1 cellular context compared by ENCODE assay signal in the genomic region with DNA sequence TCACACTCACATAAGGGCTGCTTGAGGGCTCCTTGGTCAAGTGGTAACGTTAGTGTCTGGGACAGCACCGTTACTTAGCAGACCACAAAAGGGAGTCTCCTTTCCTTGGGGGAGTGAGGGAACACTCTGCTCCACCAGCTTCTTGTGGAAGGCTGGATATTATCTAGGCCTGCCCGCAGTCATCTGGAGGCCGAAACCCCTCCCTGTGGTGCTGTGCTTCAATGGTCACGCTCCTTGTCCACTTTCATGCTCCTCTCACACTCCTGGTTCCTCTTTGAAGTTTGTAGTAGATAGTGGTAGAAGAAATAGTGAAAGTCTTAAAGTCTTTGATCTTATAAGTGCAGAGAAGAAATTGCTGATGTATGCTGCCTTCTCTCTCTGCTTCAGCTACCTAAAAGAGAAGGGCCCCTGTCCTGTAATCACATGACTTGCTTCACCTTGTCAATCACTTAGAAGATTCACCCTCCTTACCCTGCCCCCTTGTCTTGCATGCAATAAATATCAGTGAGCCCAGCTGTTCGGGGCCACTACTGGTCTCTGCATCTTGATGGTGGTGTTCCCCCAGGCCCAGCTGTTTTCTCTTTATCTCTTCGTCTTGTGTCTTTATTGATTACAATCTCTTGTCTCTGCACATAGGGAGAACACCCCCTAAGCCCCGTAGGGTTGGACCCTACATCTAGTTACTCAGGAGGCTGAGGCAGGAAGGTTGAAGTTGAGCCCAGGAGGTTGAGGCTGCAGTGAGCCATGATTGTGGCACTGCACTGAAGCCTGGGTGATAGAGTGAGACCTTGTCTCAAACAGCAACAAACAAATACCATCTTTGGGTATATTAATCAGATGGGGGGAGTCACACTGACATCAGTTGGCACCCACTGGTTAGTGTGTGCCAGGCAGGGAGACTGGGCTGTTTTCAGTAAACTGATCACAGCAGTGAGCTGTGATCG.
TF ChIP-seq lines count a peak whose summit lies in the region.

No MANE protein-coding gene starts in this region.

TF ChIP-seq in K562, 482 proteins besides CTCF, POLR2A, EP300 and RAD21 (continued from another document and continues in another):
- TF ChIP-seq, protein P1, sequence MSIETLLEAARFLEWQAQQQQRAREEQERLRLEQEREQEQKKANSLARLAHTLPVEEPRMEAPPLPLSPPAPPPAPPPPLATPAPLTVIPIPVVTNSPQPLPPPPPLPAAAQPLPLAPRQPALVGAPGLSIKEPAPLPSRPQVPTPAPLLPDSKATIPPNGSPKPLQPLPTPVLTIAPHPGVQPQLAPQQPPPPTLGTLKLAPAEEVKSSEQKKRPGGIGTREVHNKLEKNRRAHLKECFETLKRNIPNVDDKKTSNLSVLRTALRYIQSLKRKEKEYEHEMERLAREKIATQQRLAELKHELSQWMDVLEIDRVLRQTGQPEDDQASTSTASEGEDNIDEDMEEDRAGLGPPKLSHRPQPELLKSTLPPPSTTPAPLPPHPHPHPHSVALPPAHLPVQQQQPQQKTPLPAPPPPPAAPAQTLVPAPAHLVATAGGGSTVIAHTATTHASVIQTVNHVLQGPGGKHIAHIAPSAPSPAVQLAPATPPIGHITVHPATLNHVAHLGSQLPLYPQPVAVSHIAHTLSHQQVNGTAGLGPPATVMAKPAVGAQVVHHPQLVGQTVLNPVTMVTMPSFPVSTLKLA (conservative IDR thresholded peaks at IDR 0.05), result peak; percentile 24 to 48; a peak in 2 of 4 replicates
- TF ChIP-seq, protein P2, sequence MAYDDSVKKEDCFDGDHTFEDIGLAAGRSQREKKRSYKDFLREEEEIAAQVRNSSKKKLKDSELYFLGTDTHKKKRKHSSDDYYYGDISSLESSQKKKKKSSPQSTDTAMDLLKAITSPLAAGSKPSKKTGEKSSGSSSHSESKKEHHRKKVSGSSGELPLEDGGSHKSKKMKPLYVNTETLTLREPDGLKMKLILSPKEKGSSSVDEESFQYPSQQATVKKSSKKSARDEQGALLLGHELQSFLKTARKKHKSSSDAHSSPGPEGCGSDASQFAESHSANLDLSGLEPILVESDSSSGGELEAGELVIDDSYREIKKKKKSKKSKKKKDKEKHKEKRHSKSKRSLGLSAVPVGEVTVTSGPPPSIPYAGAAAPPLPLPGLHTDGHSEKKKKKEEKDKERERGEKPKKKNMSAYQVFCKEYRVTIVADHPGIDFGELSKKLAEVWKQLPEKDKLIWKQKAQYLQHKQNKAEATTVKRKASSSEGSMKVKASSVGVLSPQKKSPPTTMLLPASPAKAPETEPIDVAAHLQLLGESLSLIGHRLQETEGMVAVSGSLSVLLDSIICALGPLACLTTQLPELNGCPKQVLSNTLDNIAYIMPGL (CRISPR knock-in tag; IDR thresholded peaks at IDR 0.05), result no peak
- no peak for TF ChIP-seq ZBTB17 (CRISPR knock-in tag; IDR thresholded peaks at IDR 0.05)
- TF ChIP-seq ZEB2 (IDR thresholded peaks at IDR 0.05), result peak; percentile 70
- TF ChIP-seq ZNF384 (IDR thresholded peaks at IDR 0.05; ENCODE audit: low read depth, low read length), result no peak
- TF ChIP-seq, protein P3, sequence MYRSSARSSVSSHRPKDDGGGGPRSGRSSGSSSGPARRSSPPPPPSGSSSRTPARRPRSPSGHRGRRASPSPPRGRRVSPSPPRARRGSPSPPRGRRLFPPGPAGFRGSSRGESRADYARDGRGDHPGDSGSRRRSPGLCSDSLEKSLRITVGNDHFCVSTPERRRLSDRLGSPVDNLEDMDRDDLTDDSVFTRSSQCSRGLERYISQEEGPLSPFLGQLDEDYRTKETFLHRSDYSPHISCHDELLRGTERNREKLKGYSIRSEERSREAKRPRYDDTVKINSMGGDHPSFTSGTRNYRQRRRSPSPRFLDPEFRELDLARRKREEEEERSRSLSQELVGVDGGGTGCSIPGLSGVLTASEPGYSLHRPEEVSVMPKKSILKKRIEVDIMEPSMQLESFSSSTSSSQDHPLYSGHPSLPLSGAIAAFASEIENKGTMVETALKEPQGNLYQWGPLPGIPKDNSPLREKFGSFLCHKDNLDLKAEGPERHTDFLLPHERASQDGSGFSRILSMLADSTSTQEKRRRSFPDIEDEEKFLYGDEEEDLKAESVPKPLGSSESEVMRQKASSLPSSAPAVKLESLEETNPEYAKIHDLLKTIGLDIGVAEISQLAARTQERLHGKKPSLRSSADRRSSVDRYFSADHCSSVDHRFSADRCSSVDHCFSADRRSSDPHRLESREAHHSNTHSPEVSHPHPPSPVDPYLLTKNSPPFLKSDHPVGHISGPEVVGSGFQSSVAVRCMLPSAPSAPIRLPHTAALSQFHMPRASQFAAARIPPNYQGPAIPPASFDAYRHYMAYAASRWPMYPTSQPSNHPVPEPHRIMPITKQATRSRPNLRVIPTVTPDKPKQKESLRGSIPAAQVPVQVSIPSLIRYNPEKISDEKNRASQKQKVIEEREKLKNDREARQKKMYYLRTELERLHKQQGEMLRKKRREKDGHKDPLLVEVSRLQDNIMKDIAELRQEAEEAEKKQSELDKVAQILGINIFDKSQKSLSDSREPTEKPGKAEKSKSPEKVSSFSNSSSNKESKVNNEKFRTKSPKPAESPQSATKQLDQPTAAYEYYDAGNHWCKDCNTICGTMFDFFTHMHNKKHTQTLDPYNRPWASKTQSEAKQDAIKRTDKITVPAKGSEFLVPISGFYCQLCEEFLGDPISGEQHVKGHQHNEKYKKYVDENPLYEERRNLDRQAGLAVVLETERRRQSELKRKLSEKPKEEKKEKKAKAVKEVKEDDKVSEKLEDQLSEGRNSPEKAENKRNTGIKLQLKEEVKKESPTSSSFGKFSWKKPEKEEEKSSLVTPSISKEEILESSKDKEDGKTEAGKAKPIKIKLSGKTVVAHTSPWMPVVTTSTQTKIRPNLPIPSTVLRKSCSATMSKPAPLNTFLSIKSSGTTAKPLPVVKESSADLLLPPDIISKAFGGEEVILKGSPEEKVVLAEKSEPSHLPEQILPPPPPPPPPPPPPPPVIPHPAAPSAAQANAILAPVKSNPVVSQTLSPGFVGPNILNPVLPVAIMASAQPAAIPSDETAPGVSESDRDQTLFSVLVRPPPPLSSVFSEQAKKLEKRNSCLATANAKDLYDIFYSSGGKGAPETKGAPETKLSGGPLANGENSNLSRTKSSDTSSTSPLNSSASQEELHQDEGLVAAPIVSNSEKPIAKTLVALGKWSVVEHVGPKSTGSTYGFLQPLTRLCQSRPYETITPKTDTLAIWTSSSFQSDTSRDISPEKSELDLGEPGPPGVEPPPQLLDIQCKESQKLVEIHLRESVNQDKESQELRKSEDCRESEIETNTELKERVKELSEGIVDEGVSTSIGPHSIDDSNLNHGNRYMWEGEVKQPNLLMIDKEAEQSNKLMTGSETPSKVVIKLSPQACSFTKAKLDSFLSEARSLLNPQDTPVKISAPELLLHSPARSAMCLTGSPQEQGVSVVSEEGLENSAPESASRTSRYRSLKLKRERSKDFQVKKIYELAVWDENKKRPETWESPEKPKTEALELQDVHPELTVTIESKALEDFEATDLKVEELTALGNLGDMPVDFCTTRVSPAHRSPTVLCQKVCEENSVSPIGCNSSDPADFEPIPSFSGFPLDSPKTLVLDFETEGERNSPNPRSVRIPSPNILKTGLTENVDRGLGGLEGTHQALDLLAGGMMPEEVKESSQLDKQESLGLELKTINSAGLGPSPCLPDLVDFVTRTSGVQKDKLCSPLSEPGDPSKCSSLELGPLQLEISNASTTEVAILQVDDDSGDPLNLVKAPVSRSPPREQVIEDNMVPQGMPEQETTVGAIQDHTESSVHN (IDR thresholded peaks at IDR 0.05; ENCODE audit: borderline replicate concordance in 1 of 2, low read depth in 1 of 2), result peak in 1 of 2 experiments; percentile 60; a peak in 2 of 4 replicates
- TF ChIP-seq HOMEZ (CRISPR knock-in tag; IDR thresholded peaks at IDR 0.05), result 0 out of 2 replicates have a peak, but pooled peaks have one; percentile 16
- TF ChIP-seq ZNF561 (CRISPR knock-in tag; conservative IDR thresholded peaks at IDR 0.05), result no peak
- peak in 1 of 2 experiments; percentile 48; a peak in 1 of 4 replicates for TF ChIP-seq NONO (IDR thresholded peaks at IDR 0.05; ENCODE audit: low read depth in 2 of 2, low read length in 1 of 2)
- no peak for TF ChIP-seq HLTF (IDR thresholded peaks at IDR 0.05)
- no peak for TF ChIP-seq BRCA1 (IDR thresholded peaks at IDR 0.05)
- TF ChIP-seq BRCA1 (CRISPR knock-in tag; IDR thresholded peaks at IDR 0.05), result no peak
- peak; percentile 62; the same call in 1 of the 2 replicates for TF ChIP-seq MBD2 (IDR thresholded peaks at IDR 0.05; ENCODE audit: borderline replicate concordance, low read depth)
- TF ChIP-seq XRCC3 (IDR thresholded peaks at IDR 0.05), result no peak
- TF ChIP-seq PTTG1 (tag; IDR thresholded peaks at IDR 0.05; ENCODE audit: low read depth), result no peak
- TF ChIP-seq, protein P4, sequence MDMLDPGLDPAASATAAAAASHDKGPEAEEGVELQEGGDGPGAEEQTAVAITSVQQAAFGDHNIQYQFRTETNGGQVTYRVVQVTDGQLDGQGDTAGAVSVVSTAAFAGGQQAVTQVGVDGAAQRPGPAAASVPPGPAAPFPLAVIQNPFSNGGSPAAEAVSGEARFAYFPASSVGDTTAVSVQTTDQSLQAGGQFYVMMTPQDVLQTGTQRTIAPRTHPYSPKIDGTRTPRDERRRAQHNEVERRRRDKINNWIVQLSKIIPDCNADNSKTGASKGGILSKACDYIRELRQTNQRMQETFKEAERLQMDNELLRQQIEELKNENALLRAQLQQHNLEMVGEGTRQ (CRISPR knock-in tag; IDR thresholded peaks at IDR 0.05), result no peak; the same call in 1 of the 2 replicates
- no peak for TF ChIP-seq ZNF436 (CRISPR knock-in tag; IDR thresholded peaks at IDR 0.05)
- no peak for TF ChIP-seq ARID2 (IDR thresholded peaks at IDR 0.05)
- no peak for TF ChIP-seq SRSF1 (IDR thresholded peaks at IDR 0.05; ENCODE audit: low read depth, low read length)
- TF ChIP-seq ETV6 (IDR thresholded peaks at IDR 0.05; ENCODE audit: borderline replicate concordance in 1 of 2, low read depth in 2 of 2, low read length in 1 of 2), result peak in 1 of 2 experiments; percentile 64; a peak in 2 of 4 replicates
- no peak for TF ChIP-seq ETV6 (CRISPR knock-in tag; IDR thresholded peaks at IDR 0.05; ENCODE audit: borderline replicate concordance)
- peak; percentile 24; the same call in 1 of the 2 replicates for TF ChIP-seq CBX1 (IDR thresholded peaks at IDR 0.05; ENCODE audit: low read depth)
- peak; percentile 21; the same call in 1 of the 2 replicates for TF ChIP-seq POLR2H (tag; IDR thresholded peaks at IDR 0.05; ENCODE audit: low read depth)
- 0 out of 2 replicates have a peak, but pooled peaks have one; percentile 11 for TF ChIP-seq GABPB1 (CRISPR knock-in tag; IDR thresholded peaks at IDR 0.05)
- peak; percentile 74 for TF ChIP-seq ZNF592 (IDR thresholded peaks at IDR 0.05)
- 0 out of 2 replicates have a peak, but pooled peaks have one; percentile 34 for TF ChIP-seq ZKSCAN8 (CRISPR knock-in tag; IDR thresholded peaks at IDR 0.05)
- TF ChIP-seq DACH1 (IDR thresholded peaks at IDR 0.05; ENCODE audit: partially characterized antibody), result peak; percentile 41
- peak in 1 of 2 experiments; percentile 63; a peak in 1 of 4 replicates for TF ChIP-seq TEAD1 (CRISPR knock-in tag; IDR thresholded peaks at IDR 0.05)
- TF ChIP-seq ZNF589 (CRISPR knock-in tag; IDR thresholded peaks at IDR 0.05; ENCODE audit: low read depth), result peak; percentile 69
- peak; percentile 51; the same call in 1 of the 2 replicates for TF ChIP-seq POLR2AphosphoS5 (IDR thresholded peaks at IDR 0.05; ENCODE audit: control insufficient read depth, insufficient read depth, low read depth, low read length)
- peak; percentile 44; the same call in 1 of the 2 replicates for TF ChIP-seq HDAC2 (IDR thresholded peaks at IDR 0.05)
- TF ChIP-seq DMBX1 (CRISPR knock-in tag; IDR thresholded peaks at IDR 0.05; ENCODE audit: borderline replicate concordance), result 0 out of 2 replicates have a peak, but pooled peaks have one; percentile 31
- TF ChIP-seq MYNN (IDR thresholded peaks at IDR 0.05), result peak; percentile 77
- no peak for TF ChIP-seq MYNN (CRISPR knock-in tag; IDR thresholded peaks at IDR 0.05)
